ENCODE assay signal across 8 cellular contexts in genomic region chr19:58542641-58543372, GRCh38. TPM values are rescaled to one million over a fixed set of nuclear protein-coding genes. Genes with fewer than 3 reads are reported as not detected.
DNase-seq lines count a peak whose midpoint lies in the region; TF ChIP-seq lines count a peak whose summit lies in the region.
"Not testable (repeated sequence)": the region's sequence is repeated elsewhere in the genome, so short reads cannot be mapped to it uniquely, and the experiment has no call there.

No MANE protein-coding gene starts in this region.

- H2BK5ac ChIP-seq in mesenchymal stem cell (ENCODE audit: low read depth, low read length, poor library complexity, severe bottlenecking): not testable (repeated sequence)

- H4K8ac ChIP-seq in mesenchymal stem cell (ENCODE audit: low read length): not testable (repeated sequence)

- H4K91ac ChIP-seq in mesenchymal stem cell (ENCODE audit: low read length): not testable (repeated sequence)

- peak overlapping the region in 1 of 2 experiments; percentile 61 for H2BK12ac ChIP-seq in mesenchymal stem cell (ENCODE audit: low read length in 2 of 2)

- not testable (repeated sequence) for H2AK5ac ChIP-seq in mesenchymal stem cell (ENCODE audit: low read length, severe bottlenecking)

- DNase-seq in adrenal gland: peak in 1 of 7 donors; percentile 31
- not testable (repeated sequence) for DNase-seq in esophagus squamous epithelium (lab: John Stamatoyannopoulos, UW); mesenchymal stem cell; prostate gland (ENCODE audit: low spot score); tibial nerve (ENCODE audit: low spot score in 2 of 2)

- not testable (repeated sequence) for TF ChIP-seq EP300 in tibial nerve (IDR thresholded peaks at IDR 0.05)

- TF ChIP-seq CTCF in VCaP (conservative IDR thresholded peaks at IDR 0.05); adrenal gland (IDR thresholded peaks at IDR 0.05); esophagus squamous epithelium (IDR thresholded peaks at IDR 0.05); prostate gland (IDR thresholded peaks at IDR 0.05); tibial nerve (IDR thresholded peaks at IDR 0.05): not testable (repeated sequence)

- not testable (repeated sequence) for TF ChIP-seq POLR2A in adrenal gland (IDR thresholded peaks at IDR 0.05); esophagus squamous epithelium (IDR thresholded peaks at IDR 0.05); prostate gland (IDR thresholded peaks at IDR 0.05); tibial nerve (IDR thresholded peaks at IDR 0.05)

- peak overlapping the region; percentile 77 to 94 (median 81) for H3K4me2 ChIP-seq in BLaER1 treated with 17β-estradiol and CSF1 and Interleukin-3, amounts not matched to agents 10 nM and 100 nM
- H3K4me2 ChIP-seq in mesenchymal stem cell (ENCODE audit: low read length, poor library complexity, severe bottlenecking): not testable (repeated sequence)

- not testable (repeated sequence) for H3K18ac ChIP-seq in mesenchymal stem cell (ENCODE audit: low read depth in 1 of 2, low read length in 2 of 2)

- 84% methylated on average over 18 of the region's 18 CpGs for WGBS in HUES64
- WGBS in adrenal gland, 4 donors: 74 to 81% (median 78%) methylated on average over 18 of the region's 18 CpGs
- whole genome bisulfite sequencing in esophagus squamous epithelium, 2 donors: 75 to 78% methylated on average over 16 to 18 of the region's 18 CpGs
- 91% methylated on average over 17 of the region's 18 CpGs for WGBS in mesenchymal stem cell
- 77% methylated on average over 18 of the region's 18 CpGs for WGBS in prostate gland
- WGBS in tibial nerve, 2 donors: 84 to 86% methylated on average over 18 of the region's 18 CpGs

- H3K14ac ChIP-seq in mesenchymal stem cell (ENCODE audit: low read length in 2 of 2): not testable (repeated sequence)

- H3K9ac ChIP-seq in BLaER1 treated with 17β-estradiol and CSF1 and Interleukin-3, amounts not matched to agents 10 nM and 100 nM: peak overlapping the region in 10 of 11 experiments; percentile 89 to 98 (median 96); a peak in 14 of 22 replicates
- not testable (repeated sequence) for H3K9ac ChIP-seq in HUES64 (ENCODE audit: low read depth, low read length)
- H3K9ac ChIP-seq in mesenchymal stem cell (ENCODE audit: low read length): peak overlapping the region; percentile 94

- H3K36me3 ChIP-seq in BLaER1 treated with 17β-estradiol and CSF1 and Interleukin-3, amounts not matched to agents 10 nM and 100 nM: peaks cover 16 to 31% (median 28%) of the 10 kb centered on the region in 11 experiments
- H3K36me3 ChIP-seq in HUES64 (ENCODE audit: insufficient read depth, low read length) (peaks cover 24% of the 10 kb centered on the region), esophagus squamous epithelium (peaks cover 8 to 26% (median 8%) of the 10 kb centered on the region in 3 donors), mesenchymal stem cell (ENCODE audit: control insufficient read depth in 1 of 2, insufficient read depth in 2 of 2, low read depth in 1 of 2, low read length in 2 of 2) (peaks cover 20 to 21% of the 10 kb centered on the region in 2 experiments), prostate gland (peaks cover under 1 to 10% of the 10 kb centered on the region in 2 donors), tibial nerve (peaks cover 0 to 13% (median 3%) of the 10 kb centered on the region in 3 donors)
- H3K36me3 ChIP-seq in adrenal gland (replicated peaks in 1 of 2): not testable (repeated sequence)

- not testable (repeated sequence) for H3K79me1 ChIP-seq in mesenchymal stem cell (replicated peaks; ENCODE audit: low read length, poor library complexity, severe bottlenecking)

- H2BK120ac ChIP-seq in mesenchymal stem cell (ENCODE audit: low read depth, low read length): peak overlapping the region; percentile 2

- not testable (repeated sequence) for H2AFZ ChIP-seq in mesenchymal stem cell (ENCODE audit: low read depth, low read length)

- peak overlapping the region in 6 of 10 experiments; percentile 59 to 100 (median 94); a peak in 7 of 20 replicates for H3K4me3 ChIP-seq in BLaER1 treated with 17β-estradiol and CSF1 and Interleukin-3, amounts not matched to agents 10 nM and 100 nM
- H3K4me3 ChIP-seq in HUES64 (ENCODE audit: low read length) (peak overlapping the region; percentile 100; the same call in 1 of the 2 replicates), adrenal gland (peak overlapping the region in 1 of 4 donors; percentile 96), esophagus squamous epithelium (peak overlapping the region in 2 of 4 donors; percentile 80 to 98), tibial nerve (peak overlapping the region; percentile 36 to 99 (median 90))
- H3K4me3 ChIP-seq in mesenchymal stem cell (ENCODE audit: insufficient read depth in 1 of 2, low read depth in 1 of 2, low read length in 2 of 2); prostate gland: not testable (repeated sequence)

- not testable (repeated sequence) for H2BK15ac ChIP-seq in mesenchymal stem cell (ENCODE audit: low read depth, poor library complexity, severe bottlenecking)

- H3K4me1 ChIP-seq in BLaER1 treated with 17β-estradiol and CSF1 and Interleukin-3, amounts not matched to agents 10 nM and 100 nM: peaks cover 35 to 59% (median 50%) of the 10 kb centered on the region in 10 experiments
- not testable (repeated sequence) for H3K4me1 ChIP-seq in HUES64 (ENCODE audit: insufficient read depth, low read length)
- H3K4me1 ChIP-seq in adrenal gland (replicated peaks in 1 of 2): peaks cover 19 to 30% of the 10 kb centered on the region in 2 donors
- peaks cover 30 to 50% (median 39%) of the 10 kb centered on the region in 3 donors for H3K4me1 ChIP-seq in esophagus squamous epithelium
- H3K4me1 ChIP-seq in mesenchymal stem cell (ENCODE audit: control insufficient read depth, insufficient read depth, low read depth, low read length): peaks cover 23% of the 10 kb centered on the region
- peaks cover 20% of the 10 kb centered on the region for H3K4me1 ChIP-seq in prostate gland (replicated peaks)
- peaks cover 0 to 41% (median 26%) of the 10 kb centered on the region in 4 donors for H3K4me1 ChIP-seq in tibial nerve

- H3K27me3 ChIP-seq in BLaER1 treated with 17β-estradiol and CSF1 and Interleukin-3, amounts not matched to agents 10 nM and 100 nM; adrenal gland; prostate gland (replicated peaks; ENCODE audit: insufficient read depth): not testable (repeated sequence)
- peaks cover 25% of the 10 kb centered on the region for H3K27me3 ChIP-seq in HUES64 (ENCODE audit: insufficient read depth, low read length)
- peaks cover 0 to 30% (median 0%) of the 10 kb centered on the region in 4 donors for H3K27me3 ChIP-seq in esophagus squamous epithelium
- peaks cover 24 to 29% of the 10 kb centered on the region in 2 experiments for H3K27me3 ChIP-seq in mesenchymal stem cell (ENCODE audit: control insufficient read depth in 1 of 2, insufficient read depth in 1 of 2, low read length in 2 of 2)
- H3K27me3 ChIP-seq in tibial nerve: peaks cover 0 to 23% of the 10 kb centered on the region in 2 donors

- H3K9me3 ChIP-seq in BLaER1 treated with 17β-estradiol and CSF1 and Interleukin-3, amounts not matched to agents 10 nM and 100 nM (replicated peaks in 1 of 11); HUES64 (ENCODE audit: insufficient read depth, low read depth, low read length); adrenal gland (replicated peaks in 1 of 3); esophagus squamous epithelium; mesenchymal stem cell (ENCODE audit: control insufficient read depth, low read length); prostate gland; tibial nerve: not testable (repeated sequence)

- not testable (repeated sequence) for H3K23ac ChIP-seq in mesenchymal stem cell (ENCODE audit: low read length in 2 of 2)

- H3K27ac ChIP-seq in BLaER1 treated with 17β-estradiol and CSF1 and Interleukin-3, amounts not matched to agents 10 nM and 100 nM: peak overlapping the region; percentile 88 to 99 (median 96); a peak in 18 of 22 replicates
- not testable (repeated sequence) for H3K27ac ChIP-seq in HUES64 (ENCODE audit: low read depth, low read length); mesenchymal stem cell (ENCODE audit: low read length, poor library complexity, severe bottlenecking)
- H3K27ac ChIP-seq in VCaP: peak overlapping the region; percentile 95
- H3K27ac ChIP-seq in adrenal gland: peak overlapping the region in 4 of 5 donors; percentile 85 to 97 (median 96)
- peak overlapping the region; percentile 93 to 98 (median 95) for H3K27ac ChIP-seq in esophagus squamous epithelium
- H3K27ac ChIP-seq in prostate gland: peak overlapping the region; percentile 97
- H3K27ac ChIP-seq in tibial nerve: peak overlapping the region in 3 of 4 donors; percentile 94 to 97 (median 96)

- H3K4ac ChIP-seq in mesenchymal stem cell (ENCODE audit: low read depth in 1 of 2, low read length in 2 of 2): not testable (repeated sequence)

- intact Hi-C loops in adrenal gland (cut with DNase I); esophagus squamous epithelium (cut with DNase I); prostate gland (cut with DNase I): not testable (repeated sequence)

- peaks cover 32 to 35% (median 34%) of the 10 kb centered on the region in 11 experiments for H4K20me1 ChIP-seq in BLaER1 treated with 17β-estradiol and CSF1 and Interleukin-3, amounts not matched to agents 10 nM and 100 nM

RNA-seq across cellular contexts. Expression of gene TRIM28, which starts 1.1 kb away (rescaled TPM):
- polyA plus RNA-seq in HUES64 (2013, experiment 1 of 2): 815 TPM
- polyA plus RNA-seq in HUES64 (2013, experiment 2 of 2): 757 TPM
- 100 to 1,000 TPM; 161 to 279 (median 228) TPM for total RNA-seq in adrenal gland
- 100 to 1,000 TPM; 245 to 302 (median 254) TPM for polyA plus RNA-seq in adrenal gland
- total RNA-seq in esophagus squamous epithelium: 100 to 1,000 TPM; 150 to 198 (median 179) TPM
- polyA plus RNA-seq in mesenchymal stem cell (2013, experiment 1 of 2): 229 TPM
- polyA plus RNA-seq in mesenchymal stem cell (2013, experiment 2 of 2): 226 TPM
- total RNA-seq in prostate gland: 100 to 1,000 TPM; 237 to 374 TPM
- total RNA-seq in tibial nerve: 100 to 1,000 TPM; 136 to 299 (median 159) TPM

RNA-seq across cellular contexts. Expression of gene CHMP2A, which starts 12.1 kb away (rescaled TPM):
- 60.7 TPM for polyA plus RNA-seq in HUES64 (2013, experiment 1 of 2)
- polyA plus RNA-seq in HUES64 (2013, experiment 2 of 2): 80.1 TPM
- total RNA-seq in adrenal gland: 100 to 1,000 TPM; 146 to 246 (median 204) TPM
- polyA plus RNA-seq in adrenal gland: 100 to 1,000 TPM; 273 to 560 (median 394) TPM
- total RNA-seq in esophagus squamous epithelium: 10 to 100 TPM; 76.5 to 99.5 (median 86.6) TPM
- 148 TPM for polyA plus RNA-seq in mesenchymal stem cell (2013, experiment 1 of 2)
- 144 TPM for polyA plus RNA-seq in mesenchymal stem cell (2013, experiment 2 of 2)
- total RNA-seq in prostate gland: 100 to 1,000 TPM; 102 to 126 TPM
- total RNA-seq in tibial nerve: 100 to 1,000 TPM in 3 of 4 donors, 10 to 100 TPM in 1; 90.0 to 146 (median 128) TPM

RNA-seq across cellular contexts. Expression of gene UBE2M, which starts 15.6 kb away (rescaled TPM):
- polyA plus RNA-seq in HUES64 (2013, experiment 1 of 2): 89.2 TPM
- 96.9 TPM for polyA plus RNA-seq in HUES64 (2013, experiment 2 of 2)
- total RNA-seq in adrenal gland (100 to 1,000 TPM in 1 of 8 donors, 10 to 100 TPM in 7; 19.9 to 164 (median 54.6) TPM), esophagus squamous epithelium (10 to 100 TPM; 22.0 to 37.4 (median 24.7) TPM), prostate gland (10 to 100 TPM; 27.7 to 44.2 TPM), tibial nerve (10 to 100 TPM; 18.4 to 38.2 (median 29.4) TPM)
- polyA plus RNA-seq in adrenal gland: 100 to 1,000 TPM in 1 of 3 donors, 10 to 100 TPM in 2; 51.1 to 193 (median 55.6) TPM
- polyA plus RNA-seq in mesenchymal stem cell (2013, experiment 1 of 2): 81.0 TPM
- 78.3 TPM for polyA plus RNA-seq in mesenchymal stem cell (2013, experiment 2 of 2)

RNA-seq across cellular contexts. Expression of gene ZBTB45, which starts 23.2 kb away (rescaled TPM):
- 15.2 TPM for polyA plus RNA-seq in HUES64 (2013, experiment 1 of 2)
- 17.4 TPM for polyA plus RNA-seq in HUES64 (2013, experiment 2 of 2)
- total RNA-seq in adrenal gland (10 to 100 TPM; 10.2 to 20.4 (median 14.9) TPM), esophagus squamous epithelium (10 to 100 TPM in 1 of 4 donors, 1 to 10 TPM in 3; 6.9 to 11.1 (median 8.3) TPM), prostate gland (10 to 100 TPM; 22.0 to 24.0 TPM), tibial nerve (10 to 100 TPM in 3 of 4 donors, 1 to 10 TPM in 1; 9.8 to 16.5 (median 12.6) TPM)
- 10 to 100 TPM in 1 of 3 donors, 1 to 10 TPM in 2; 1.7 to 12.6 (median 7.9) TPM for polyA plus RNA-seq in adrenal gland
- polyA plus RNA-seq in mesenchymal stem cell (2013, experiment 1 of 2): 12.3 TPM
- polyA plus RNA-seq in mesenchymal stem cell (2013, experiment 2 of 2): 12.7 TPM

RNA-seq across cellular contexts. Expression of gene MZF1, which starts 30.3 kb away (rescaled TPM):
- 9.8 TPM for polyA plus RNA-seq in HUES64 (2013, experiment 1 of 2)
- 8.4 TPM for polyA plus RNA-seq in HUES64 (2013, experiment 2 of 2)
- 10 to 100 TPM; 13.8 to 77.0 (median 33.2) TPM for total RNA-seq in adrenal gland
- 100 to 1,000 TPM in 2 of 3 donors, 1 to 10 TPM in 1; 8.7 to 152 (median 130) TPM for polyA plus RNA-seq in adrenal gland
- 10 to 100 TPM; 11.8 to 30.9 (median 21.7) TPM for total RNA-seq in esophagus squamous epithelium
- polyA plus RNA-seq in mesenchymal stem cell (2013, experiment 1 of 2): 9.8 TPM
- polyA plus RNA-seq in mesenchymal stem cell (2013, experiment 2 of 2): 8.9 TPM
- total RNA-seq in prostate gland: 10 to 100 TPM; 47.5 to 67.3 TPM
- 10 to 100 TPM; 41.6 to 88.8 (median 52.5) TPM for total RNA-seq in tibial nerve
